19 cellular contexts compared by ENCODE assay signal in genomic region chr15:51299187-51300015, GRCh38. TPM values are rescaled to one million over a fixed set of nuclear protein-coding genes. Genes with fewer than 3 reads are reported as not detected.
A peak's percentile ranks its signal among the peaks of the same experiment; 100 is the strongest.
DNase-seq lines count a peak whose midpoint lies in the region; FAIRE-seq and TF ChIP-seq lines count a peak whose summit lies in the region.
"Had no signal": no experiment of that assay in that cellular context is flagged by ENCODE, and none has a peak within 500 bp of the region (broad histone marks: within the 10 kb centered on the region; RNA-seq: fewer than 3 reads in every experiment).

No MANE protein-coding gene starts in this region.

- H3K4me1 Mint-ChIP-seq in osteocyte (ENCODE audit: unreplicated experiment), result no peaks in the 10 kb centered on the region
- H3K4me1 Mint-ChIP-seq: activated CD4-positive, alpha-beta T cell treated with anti-CD3 and anti-CD28 coated beads for 36 hours; activated naive CD8-positive, alpha-beta T cell treated with anti-CD3 and anti-CD28 coated beads for 36 hours; mesothelial cell of epicardium had no signal

- no peaks in the 10 kb centered on the region for H3K27me3 ChIP-seq in small intestine (ENCODE audit: control insufficient read depth in 2 of 2, insufficient read depth in 2 of 2, low read length in 2 of 2)
- H3K27me3 ChIP-seq: BLaER1 had no signal

- peak; percentile 92 for DNase-seq in NCI-H146 (lab: John Stamatoyannopoulos, UW)
- DNase-seq in NCI-H748 treated with DMSO at 0.1 percent for 48 hours (lab: John Stamatoyannopoulos, UW), result peak; percentile 38
- peak; percentile 29 for DNase-seq in inferior parietal cortex (ENCODE audit: extremely low spot score)
- peak; percentile 19 for DNase-seq in small intestine
- no peak for DNase-seq in COLO829 (ENCODE audit: low spot score)
- no peak for DNase-seq in GM19238 (ENCODE audit: insufficient read length, low spot score)
- no peak for DNase-seq in osteocyte (ENCODE audit: extremely low spot score, unreplicated experiment)
- DNase-seq: activated CD4-positive, alpha-beta T cell treated with anti-CD3 and anti-CD28 coated beads for 36 hours; activated naive CD8-positive, alpha-beta T cell treated with anti-CD3 and anti-CD28 coated beads for 36 hours; activated T-cell treated with anti-CD3 and anti-CD28 coated beads, Interleukin-2, amount 50 U/mL, for 1 hour; NCI-H446 treated with DMSO at 0.1 percent for 48 hours; RPMI8226; T-helper 17 cell had no signal

- no peaks in the 10 kb centered on the region for H3K36me3 ChIP-seq in small intestine (ENCODE audit: control insufficient read depth in 2 of 2, insufficient read depth in 2 of 2, low read length in 2 of 2)
- H3K36me3 ChIP-seq: BLaER1, thoracic aorta had no signal

- H3K9me3 ChIP-seq in small intestine (ENCODE audit: control insufficient read depth, low read depth), result no peaks in the 10 kb centered on the region
- H3K9me3 ChIP-seq: BLaER1, thoracic aorta had no signal

- no peak for TF ChIP-seq CTCF in osteocyte (IDR thresholded peaks at IDR 0.05)

- no peak overlapping the region for H3K27ac Mint-ChIP-seq in osteocyte (ENCODE audit: unreplicated experiment)
- H3K27ac Mint-ChIP-seq: activated CD4-positive, alpha-beta T cell treated with anti-CD3 and anti-CD28 coated beads for 36 hours; activated naive CD8-positive, alpha-beta T cell treated with anti-CD3 and anti-CD28 coated beads for 36 hours; mesothelial cell of epicardium; T-helper 17 cell had no signal

- H3K36me3 Mint-ChIP-seq in osteocyte (ENCODE audit: unreplicated experiment), result no peaks in the 10 kb centered on the region
- H3K36me3 Mint-ChIP-seq: activated naive CD8-positive, alpha-beta T cell treated with anti-CD3 and anti-CD28 coated beads for 36 hours had no signal

- H3K4me1 ChIP-seq in small intestine (ENCODE audit: control insufficient read depth in 2 of 2, insufficient read depth in 1 of 2, low read depth in 1 of 2, low read length in 1 of 2), result no peaks in the 10 kb centered on the region
- H3K4me1 ChIP-seq: BLaER1 had no signal

- peak overlapping the region in 1 of 2 donors; percentile 11 for H3K27ac ChIP-seq in small intestine (ENCODE audit: low read depth in 1 of 2, low read length in 1 of 2)
- H3K27ac ChIP-seq: BLaER1 had no signal

- WGBS in small intestine, 3 donors, result 60 to 74% (median 65%) methylated on average over 5 of the region's 5 CpGs

- H3K4me3 Mint-ChIP-seq in osteocyte (ENCODE audit: unreplicated experiment), result no peak overlapping the region
- H3K4me3 Mint-ChIP-seq: activated CD4-positive, alpha-beta T cell treated with anti-CD3 and anti-CD28 coated beads for 36 hours; activated naive CD8-positive, alpha-beta T cell treated with anti-CD3 and anti-CD28 coated beads for 36 hours; mesothelial cell of epicardium; T-helper 17 cell had no signal

- FAIRE-seq in small intestine (lab: Jason Lieb, UNC), result no peak
- FAIRE-seq: endometrium, frontal cortex, GM12891 had no signal

- no peak overlapping the region for H3K4me3 ChIP-seq in small intestine (ENCODE audit: low read depth in 1 of 2, low read length in 2 of 2)
- H3K4me3 ChIP-seq: BLaER1, thoracic aorta had no signal

- no peaks in the 10 kb centered on the region for H3K9me3 Mint-ChIP-seq in osteocyte (ENCODE audit: unreplicated experiment)
- H3K9me3 Mint-ChIP-seq: activated naive CD8-positive, alpha-beta T cell treated with anti-CD3 and anti-CD28 coated beads for 36 hours; mesothelial cell of epicardium had no signal

- peaks cover 31% of the 10 kb centered on the region for H3K27me3 Mint-ChIP-seq in osteocyte (ENCODE audit: unreplicated experiment)
- H3K27me3 Mint-ChIP-seq: activated naive CD8-positive, alpha-beta T cell treated with anti-CD3 and anti-CD28 coated beads for 36 hours had no signal

RNA-seq across cellular contexts. Expression of gene CYP19A1, which starts 39.0 kb away (rescaled TPM):
- under 1 TPM in 1 of 3 donors, not detected in 2; 0.33 TPM for polyA plus RNA-seq in small intestine
- not detected in 2 replicates for total RNA-seq in osteocyte
- total RNA-seq: activated CD4-positive, alpha-beta T cell treated with anti-CD3 and anti-CD28 coated beads for 36 hours; activated naive CD8-positive, alpha-beta T cell treated with anti-CD3 and anti-CD28 coated beads for 36 hours; mesothelial cell of epicardium had no signal

RNA-seq across cellular contexts. Expression of gene GLDN, which starts 42.1 kb away (rescaled TPM):
- under 1 TPM in 2 of 3 donors, not detected in 1; 0.43 to 0.81 TPM for polyA plus RNA-seq in small intestine
- not detected in 2 replicates for total RNA-seq in osteocyte
- total RNA-seq: activated CD4-positive, alpha-beta T cell treated with anti-CD3 and anti-CD28 coated beads for 36 hours; activated naive CD8-positive, alpha-beta T cell treated with anti-CD3 and anti-CD28 coated beads for 36 hours had no signal

Comparison
In these comparisons a context has a peak if more than half of its experiments do, and no peak if none do; other contexts are left out.
1. DNase-seq: peak in NCI-H146 (single experiment), NCI-H748 treated with DMSO at 0.1 percent for 48 hours (single experiment), inferior parietal cortex (single experiment) and small intestine (single experiment); none in COLO829 (single experiment), GM19238 (single experiment) and osteocyte (single experiment).